Comparison of ENCODE assay signal across 1 cellular context in genomic region chr11:111320728-111321568, GRCh38.
TF ChIP-seq lines count a peak whose summit lies in the region.

No MANE protein-coding gene starts in this region.

TF ChIP-seq in HepG2, 621 proteins besides CTCF, POLR2A, EP300 and RAD21 (continued from another document and continues in another):
- TF ChIP-seq HNF1A (IDR thresholded peaks at IDR 0.05; ENCODE audit: low read depth) (peak; percentile 90), HNF1A (CRISPR knock-in tag; IDR thresholded peaks at IDR 0.05; ENCODE audit: borderline replicate concordance) (peak; percentile 96), GABPB1 (CRISPR knock-in tag; IDR thresholded peaks at IDR 0.05) (no peak), ZNF280D (CRISPR knock-in tag; IDR thresholded peaks at IDR 0.05) (0 out of 2 replicates have a peak, but pooled peaks have one; percentile 11), NFAT5 (CRISPR knock-in tag; IDR thresholded peaks at IDR 0.05) (no peak), WIZ (CRISPR knock-in tag; IDR thresholded peaks at IDR 0.05) (no peak), IKZF1 (IDR thresholded peaks at IDR 0.05) (no peak), ZNF574 (CRISPR knock-in tag; IDR thresholded peaks at IDR 0.05) (no peak), ZNF589 (CRISPR knock-in tag; conservative IDR thresholded peaks at IDR 0.05) (no peak), BATF2 (CRISPR knock-in tag; IDR thresholded peaks at IDR 0.05) (no peak), MYPOP (CRISPR knock-in tag; IDR thresholded peaks at IDR 0.05) (0 out of 2 replicates have a peak, but pooled peaks have one; percentile 54), ONECUT2 (CRISPR knock-in tag; IDR thresholded peaks at IDR 0.05) (0 out of 2 replicates have a peak, but pooled peaks have one; percentile 18), ZBTB42 (CRISPR knock-in tag; IDR thresholded peaks at IDR 0.05) (no peak), BCLAF1 (IDR thresholded peaks at IDR 0.05) (no peak), NFIB (CRISPR knock-in tag; IDR thresholded peaks at IDR 0.05; ENCODE audit: borderline replicate concordance) (no peak), PAXIP1 (CRISPR knock-in tag; conservative IDR thresholded peaks at IDR 0.05) (peak; percentile 57), TEAD3 (CRISPR knock-in tag; optimal IDR thresholded peaks at IDR 0.05; ENCODE audit: borderline replicate concordance) (no peak), ATAD3A (CRISPR knock-in tag; IDR thresholded peaks at IDR 0.05) (no peak), ZNF687 (CRISPR knock-in tag; IDR thresholded peaks at IDR 0.05) (peak; percentile 55; the same call in 1 of the 2 replicates)
